ENCODE assay signal across 11 cellular contexts in the genomic region with DNA sequence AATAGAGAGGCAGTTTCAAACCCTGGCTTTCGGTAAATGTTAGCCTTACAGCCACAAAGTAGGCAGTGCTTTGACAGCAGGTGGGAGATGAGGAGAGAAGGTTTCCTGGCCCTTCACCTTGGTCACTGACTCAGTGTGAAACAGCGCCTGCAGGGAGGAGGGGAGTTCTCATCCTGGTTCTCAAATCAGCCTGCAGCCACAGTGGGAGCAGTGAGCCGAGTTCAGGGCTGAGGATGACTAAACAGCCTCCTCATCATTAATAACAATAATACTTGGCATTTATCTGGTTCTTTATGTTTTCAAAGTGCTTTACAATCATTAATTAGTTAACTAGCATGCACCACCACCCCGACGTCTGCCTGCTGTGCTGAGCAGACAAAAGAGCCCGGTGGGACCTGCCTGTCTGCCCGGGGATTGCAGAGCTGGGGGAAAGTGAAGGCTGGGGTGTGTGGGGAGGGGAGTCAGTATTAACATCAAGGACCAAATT. TPM values are rescaled to one million over a fixed set of nuclear protein-coding genes. Genes with fewer than 3 reads are reported as not detected.
DNase-seq lines count a peak whose midpoint lies in the region; ATAC-seq and TF ChIP-seq lines count a peak whose summit lies in the region.
"Had no signal": no experiment of that assay in that cellular context is flagged by ENCODE, and none has a peak within 500 bp of the region (broad histone marks: within the 10 kb centered on the region; RNA-seq: fewer than 3 reads in every experiment).

No MANE protein-coding gene starts in this region.

- H3K4me1 ChIP-seq in ovary (ENCODE audit: insufficient read depth): no peaks in the 10 kb centered on the region

- H3K9me3 Mint-ChIP-seq in activated naive CD8-positive, alpha-beta T cell treated with anti-CD3 and anti-CD28 coated beads for 36 hours: peaks cover 2% of the 10 kb centered on the region
- H3K9me3 Mint-ChIP-seq: mesothelial cell of epicardium had no signal

- peak; percentile 74 for DNase-seq in ELR (ENCODE audit: low read depth)
- peak; percentile 32 for DNase-seq in activated naive CD8-positive, alpha-beta T cell treated with anti-CD3 and anti-CD28 coated beads for 36 hours
- no peak for DNase-seq in GM03348 (ENCODE audit: low spot score)
- no peak for DNase-seq in cerebellar cortex (ENCODE audit: low spot score)
- DNase-seq in ovary: no peak
- DNase-seq: DMS53 had no signal

- no peak overlapping the region for H3K4me3 Mint-ChIP-seq in activated naive CD8-positive, alpha-beta T cell treated with anti-CD3 and anti-CD28 coated beads for 36 hours
- H3K4me3 Mint-ChIP-seq: mesothelial cell of epicardium had no signal

- 27 to 32% (median 31%) methylated on average over 7 of the region's 7 CpGs for WGBS in ovary, 3 donors

- H3K27ac Mint-ChIP-seq in activated naive CD8-positive, alpha-beta T cell treated with anti-CD3 and anti-CD28 coated beads for 36 hours: no peak overlapping the region
- H3K27ac Mint-ChIP-seq: mesothelial cell of epicardium had no signal

- H3K9me3 ChIP-seq in ovary: no peaks in the 10 kb centered on the region

- H3K36me3 Mint-ChIP-seq in activated naive CD8-positive, alpha-beta T cell treated with anti-CD3 and anti-CD28 coated beads for 36 hours: peaks cover 3% of the 10 kb centered on the region
- H3K36me3 Mint-ChIP-seq: mesothelial cell of epicardium had no signal

- H3K36me3 ChIP-seq in ovary: no peaks in the 10 kb centered on the region

- peaks cover 5% of the 10 kb centered on the region for H3K27me3 Mint-ChIP-seq in activated naive CD8-positive, alpha-beta T cell treated with anti-CD3 and anti-CD28 coated beads for 36 hours

- no peaks in the 10 kb centered on the region for H3K27me3 ChIP-seq in ovary

- TF ChIP-seq POLR2A in ovary (IDR thresholded peaks at IDR 0.05): no peak

- no peak overlapping the region for H3K4me3 ChIP-seq in ovary

- H3K4me1 Mint-ChIP-seq in activated naive CD8-positive, alpha-beta T cell treated with anti-CD3 and anti-CD28 coated beads for 36 hours: peaks cover 64% of the 10 kb centered on the region

- H3K27ac ChIP-seq in ovary: no peak overlapping the region
- H3K27ac ChIP-seq: epithelial cell of prostate had no signal

- ATAC-seq in GM19395 (IDR thresholded peaks at IDR 0.05; ENCODE audit: unreplicated experiment) (peak; percentile 41), HG03103 (IDR thresholded peaks at IDR 0.05; ENCODE audit: low read depth, unreplicated experiment) (peak; percentile 26), GM19397 (IDR thresholded peaks at IDR 0.05; ENCODE audit: unreplicated experiment) (no peak)

- no peak for TF ChIP-seq EP300 in ovary (IDR thresholded peaks at IDR 0.05)

- TF ChIP-seq CTCF in ovary (IDR thresholded peaks at IDR 0.05): no peak

- intact Hi-C loops in ovary (cut with DNase I): no loop called here

RNA-seq across cellular contexts. Expression of gene PRDM1, which starts 59.6 kb away (rescaled TPM):
- total RNA-seq in activated naive CD8-positive, alpha-beta T cell treated with anti-CD3 and anti-CD28 coated beads for 36 hours: 10 to 100 TPM; 13.1 to 13.4 TPM
- 10 to 100 TPM in 1 of 7 donors, 1 to 10 TPM in 6; 3.5 to 10.6 (median 4.4) TPM for total RNA-seq in ovary
- 1 to 10 TPM; 2.7 to 7.2 TPM for polyA plus RNA-seq in ovary

Comparison
In these comparisons a context has a peak if more than half of its experiments do, and no peak if none do; other contexts are left out.
1. DNase-seq: peak in ELR (single experiment) and activated naive CD8-positive, alpha-beta T cell treated with anti-CD3 and anti-CD28 coated beads for 36 hours (single experiment); none in GM03348 (single experiment), cerebellar cortex (single experiment) and ovary (0 of 5).